ENCODE assay signal across 7 cellular contexts in genomic region chr15:30189754-30190153, GRCh38. TPM values are rescaled to one million over a fixed set of nuclear protein-coding genes. Genes with fewer than 3 reads are reported as not detected.
"Had no signal": no experiment of that assay in that cellular context is flagged by ENCODE, and none has a peak within 500 bp of the region (broad histone marks: within the 10 kb centered on the region; RNA-seq: fewer than 3 reads in every experiment).

No MANE protein-coding gene starts in this region.

RNA-seq across cellular contexts. Expression of gene GOLGA8T, which starts 54.9 kb away (rescaled TPM):
- total RNA-seq: activated naive CD4-positive, alpha-beta T cell treated with anti-CD3 and anti-CD28 coated beads for 36 hours; activated T-cell treated with anti-CD3 and anti-CD28 coated beads, Interleukin-2, amount 50 U/mL, for 4 hours; activated T-helper 1 cell treated with anti-CD3 and anti-CD28 coated beads, Interleukin-12 subunit alpha, Interleukin-12 subunit beta, Interleukin-2, Interleukin-4 antibody, amounts not matched to agents 30 ng/mL and 10 ng/mL and 1 ng/mL, durations not matched to agents 14 hours and 24 hours and 36 hours; activated T-helper 2 cell treated with anti-CD3 and anti-CD28 coated beads, Interferon-gamma antibody, Interleukin-2, Interleukin-4, amounts not matched to agents 10 μg/mL and 5 μg/mL and 100 μg/mL, durations not matched to agents 14 hours and 24 hours and 36 hours; bronchial epithelial cell had no signal
- polyA plus RNA-seq: aorta, cardiac muscle cell had no signal
